ENCODE assay signal across 16 cellular contexts in genomic region chr5:96742519-96742918, GRCh38.
DNase-seq lines count a peak whose midpoint lies in the region; ATAC-seq and TF ChIP-seq lines count a peak whose summit lies in the region.
"Had no signal": no experiment of that assay in that cellular context is flagged by ENCODE, and none has a peak within 500 bp of the region (broad histone marks: within the 10 kb centered on the region; RNA-seq: fewer than 3 reads in every experiment).

No MANE protein-coding gene starts in this region.

- no peak for TF ChIP-seq CTCF in CD8-positive, alpha-beta T cell (IDR thresholded peaks at IDR 0.05)
- TF ChIP-seq CTCF in neutrophil (IDR thresholded peaks at IDR 0.05), result no peak
- no peak for TF ChIP-seq CTCF in brain microvascular endothelial cell (IDR thresholded peaks at IDR 0.05; ENCODE audit: low read depth, low read length, missing control alignments)

- H3K36me3 Mint-ChIP-seq in CD8-positive, alpha-beta T cell, result peaks cover 82% of the 10 kb centered on the region

- H3K9me3 ChIP-seq in CD8-positive, alpha-beta T cell (ENCODE audit: low read length), result no peaks in the 10 kb centered on the region
- H3K9me3 ChIP-seq in neutrophil, result no peaks in the 10 kb centered on the region

- H3K27ac ChIP-seq in CD8-positive, alpha-beta T cell (ENCODE audit: low read depth, low read length), result peak overlapping the region; percentile 18
- H3K27ac ChIP-seq in epithelial cell of prostate, result peak overlapping the region; percentile 35
- peak overlapping the region; percentile 80 for H3K27ac ChIP-seq in neutrophil
- no peak overlapping the region for H3K27ac ChIP-seq in brain microvascular endothelial cell

- H3K9me3 Mint-ChIP-seq in CD8-positive, alpha-beta T cell, result no peaks in the 10 kb centered on the region

- no peaks in the 10 kb centered on the region for H3K27me3 ChIP-seq in CD8-positive, alpha-beta T cell (ENCODE audit: insufficient read depth, low read length)
- H3K27me3 ChIP-seq in neutrophil (no peaks in the 10 kb centered on the region), brain microvascular endothelial cell (replicated peaks) (no peaks in the 10 kb centered on the region)

- no peaks in the 10 kb centered on the region for H3K27me3 Mint-ChIP-seq in CD8-positive, alpha-beta T cell (ENCODE audit: low read depth)
- H3K27me3 Mint-ChIP-seq: activated CD8-positive, alpha-beta T cell treated with anti-CD3 and anti-CD28 coated beads for 36 hours had no signal

- intact Hi-C loops in CD8-positive, alpha-beta T cell (cut with DNase I, micrococcal nuclease), result loop anchor here in 1 of 2 experiments (5.0 kb wide), 1 partner anchor 375 kb away; no protein-coding TSS in a partner anchor

- CTCF ChIA-PET in CD8-positive, alpha-beta T cell (lab: Charles Lee), result interaction anchor here (0.7 to 2.4 kb wide), 8 partner anchors 9 to 419 kb away, joined by 3 to 7 read pairs (median 4); no protein-coding TSS in a partner anchor

- in situ Hi-C loops in brain microvascular endothelial cell (cut with HindIII; ENCODE audit: low pct_ligation_motif_present, low sequenced_read_pairs), result no loop called here

- H3K4me3 ChIP-seq in CD8-positive, alpha-beta T cell (ENCODE audit: low read depth, low read length), result no peak overlapping the region
- H3K4me3 ChIP-seq in neutrophil (ENCODE audit: low read depth in 1 of 2, low read length in 1 of 2), result no peak overlapping the region
- no peak overlapping the region for H3K4me3 ChIP-seq in brain microvascular endothelial cell (ENCODE audit: low read depth, low read length)

- ATAC-seq in CD8-positive, alpha-beta T cell, result no peak
- ATAC-seq in GM19397 (IDR thresholded peaks at IDR 0.05; ENCODE audit: unreplicated experiment), result no peak
- ATAC-seq: activated CD8-positive, alpha-beta T cell treated with anti-CD3 and anti-CD28 coated beads for 36 hours had no signal

- no peaks in the 10 kb centered on the region for H3K4me1 Mint-ChIP-seq in CD8-positive, alpha-beta T cell (ENCODE audit: low read depth)

- no peaks in the 10 kb centered on the region for H3K4me1 ChIP-seq in CD8-positive, alpha-beta T cell (ENCODE audit: insufficient read depth, low read length)
- H3K4me1 ChIP-seq in neutrophil (ENCODE audit: control insufficient read depth in 1 of 2, insufficient read depth in 1 of 2, low read depth in 1 of 2, low read length in 1 of 2), result peaks cover 27 to 30% of the 10 kb centered on the region in 2 experiments

- DNase-seq in CD8-positive, alpha-beta T cell, result no peak
- DNase-seq in Kasumi-1 (lab: John Stamatoyannopoulos, UW) (peak; percentile 33 to 38), epithelial cell of prostate (ENCODE audit: low read depth, low spot score) (no peak), cortex of kidney (lab: John Stamatoyannopoulos, UW) (no peak), brain microvascular endothelial cell (no peak)
- DNase-seq in activated CD4-positive, CD25-positive, alpha-beta regulatory T cell (lab: John Stamatoyannopoulos, UW), result no peak
- DNase-seq: activated CD8-positive, alpha-beta T cell treated with anti-CD3 and anti-CD28 coated beads for 36 hours; activated effector memory CD4-positive, alpha-beta T cell treated with Interleukin-2 at 50 U/mL for 16 hours; AML-193; aorta; glutamatergic neuron; islet precursor cell; NCI-H524; posterior cingulate gyrus had no signal

- H3K27ac Mint-ChIP-seq in CD8-positive, alpha-beta T cell, result no peak overlapping the region

- no peak overlapping the region for H3K4me3 Mint-ChIP-seq in CD8-positive, alpha-beta T cell
- H3K4me3 Mint-ChIP-seq: activated CD8-positive, alpha-beta T cell treated with anti-CD3 and anti-CD28 coated beads for 36 hours had no signal

- H3K36me3 ChIP-seq in CD8-positive, alpha-beta T cell (ENCODE audit: insufficient read depth, low read length), result peaks cover 58% of the 10 kb centered on the region
- H3K36me3 ChIP-seq in neutrophil, result peaks cover 90% of the 10 kb centered on the region
- H3K36me3 ChIP-seq in brain microvascular endothelial cell (replicated peaks), result peaks cover 77% of the 10 kb centered on the region

- POLR2A ChIA-PET in CD8-positive, alpha-beta T cell (lab: Charles Lee), result interaction anchor here (1.2 to 1.7 kb wide), 2 partner anchors 9 to 20 kb away, joined by 3 to 5 read pairs; no protein-coding TSS in a partner anchor

Comparison
In these comparisons a context has a peak if more than half of its experiments do, and no peak if none do; other contexts are left out.
1. DNase-seq: peak in Kasumi-1 (2 of 2); none in CD8-positive, alpha-beta T cell (0 of 7), epithelial cell of prostate (single experiment), cortex of kidney (single experiment), brain microvascular endothelial cell (single experiment) and activated CD4-positive, CD25-positive, alpha-beta regulatory T cell (0 of 4).